ENCODE assay signal across 17 cellular contexts in the genomic region with DNA sequence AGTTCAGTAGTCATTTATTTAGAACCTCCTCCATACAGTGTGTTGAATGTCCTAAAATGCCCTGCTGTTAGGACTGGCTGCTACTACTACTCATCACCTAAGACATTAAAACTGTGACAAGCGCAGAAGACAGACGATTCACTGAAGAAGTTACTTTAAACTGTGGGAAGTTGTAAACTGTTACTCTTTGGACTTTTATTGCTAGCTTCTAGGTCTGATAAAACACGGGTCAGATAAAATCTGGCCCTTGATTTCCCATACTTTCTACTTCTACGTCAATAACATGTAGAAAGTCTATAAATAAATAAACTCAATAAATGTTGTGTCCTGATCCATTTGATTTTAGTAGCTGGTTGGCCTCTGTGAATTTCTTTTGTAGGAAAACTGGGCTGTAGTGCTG.
"Had no signal": no experiment of that assay in that cellular context is flagged by ENCODE, and none has a peak within 500 bp of the region (broad histone marks: within the 10 kb centered on the region; RNA-seq: fewer than 3 reads in every experiment).

No MANE protein-coding gene starts in this region.

- H3K9me3 Mint-ChIP-seq: dendritic cell treated with granulocyte-macrophage colony-stimulating factor and Interleukin-4, amounts not matched to agents 40 ng/mL and 50 ng/mL, for 4 days; effector memory CD8-positive, alpha-beta T cell had no signal

- H3K4me1 ChIP-seq: foreskin keratinocyte, suprapubic skin, tibial artery had no signal

- H3K9me3 ChIP-seq: esophagus squamous epithelium, pancreas, suprapubic skin, tibial artery had no signal

- DNase-seq: cerebellar nuclear complex; effector memory CD8-positive, alpha-beta T cell; esophagus squamous epithelium; foreskin keratinocyte; head of caudate nucleus; hippocampal formation; occipital lobe; pancreas; right cardiac atrium; stimulated activated CD4-positive, alpha-beta T cell treated with anti-CD3 and anti-CD28 coated beads, Interleukin-2, amount 100 ng/mL, for 48 hours; stimulated activated naive CD8-positive, alpha-beta T cell treated with anti-CD3 and anti-CD28 coated beads, Interleukin-15, Interleukin-2, amounts not matched to agents 100 U/mL and 50 U/mL, for 24 hours; tibial artery had no signal

- H3K36me3 ChIP-seq: pancreas had no signal

- H3K27me3 ChIP-seq: esophagus squamous epithelium, foreskin keratinocyte, pancreas, suprapubic skin, tibial artery had no signal

- H3K36me3 Mint-ChIP-seq: natural killer cell treated with Interleukin-12 subunit alpha and Interleukin-12 subunit beta and Interleukin-15 and Interleukin-18, amount 100 ng/mL, for 72 hours had no signal

- H3K27ac ChIP-seq: foreskin keratinocyte, suprapubic skin, tibial artery had no signal

- H3K4me3 ChIP-seq: esophagus squamous epithelium, pancreas, smooth muscle cell, suprapubic skin, tibial artery had no signal

- ATAC-seq: effector memory CD8-positive, alpha-beta T cell; foreskin keratinocyte; natural killer cell treated with Interleukin-12 subunit alpha and Interleukin-12 subunit beta and Interleukin-15 and Interleukin-18, amount 100 ng/mL, for 72 hours; right cardiac atrium; stimulated activated naive CD8-positive, alpha-beta T cell treated with anti-CD3 and anti-CD28 coated beads, Interleukin-15, Interleukin-2, amounts not matched to agents 100 U/mL and 50 U/mL, for 24 hours had no signal

- H3K4me3 Mint-ChIP-seq: dendritic cell treated with granulocyte-macrophage colony-stimulating factor and Interleukin-4, amounts not matched to agents 40 ng/mL and 50 ng/mL, for 4 days; effector memory CD8-positive, alpha-beta T cell; natural killer cell treated with Interleukin-12 subunit alpha and Interleukin-12 subunit beta and Interleukin-15 and Interleukin-18, amount 100 ng/mL, for 72 hours had no signal

- H3K27ac Mint-ChIP-seq: dendritic cell treated with granulocyte-macrophage colony-stimulating factor and Interleukin-4, amounts not matched to agents 40 ng/mL and 50 ng/mL, for 4 days; effector memory CD8-positive, alpha-beta T cell; natural killer cell treated with Interleukin-12 subunit alpha and Interleukin-12 subunit beta and Interleukin-15 and Interleukin-18, amount 100 ng/mL, for 72 hours had no signal

- H3K27me3 Mint-ChIP-seq: dendritic cell treated with granulocyte-macrophage colony-stimulating factor and Interleukin-4, amounts not matched to agents 40 ng/mL and 50 ng/mL, for 4 days; effector memory CD8-positive, alpha-beta T cell; natural killer cell treated with Interleukin-12 subunit alpha and Interleukin-12 subunit beta and Interleukin-15 and Interleukin-18, amount 100 ng/mL, for 72 hours; progenitor cell of endocrine pancreas had no signal
